ENCODE assay signal across 10 cellular contexts in genomic region chr5:67208403-67208802, GRCh38. TPM values are rescaled to one million over a fixed set of nuclear protein-coding genes. Genes with fewer than 3 reads are reported as not detected.
A peak's percentile ranks its signal among the peaks of the same experiment; 100 is the strongest.
DNase-seq lines count a peak whose midpoint lies in the region; ATAC-seq and TF ChIP-seq lines count a peak whose summit lies in the region.
"Had no signal": no experiment of that assay in that cellular context is flagged by ENCODE, and none has a peak within 500 bp of the region (broad histone marks: within the 10 kb centered on the region; RNA-seq: fewer than 3 reads in every experiment).

No MANE protein-coding gene starts in this region.

- no peaks in the 10 kb centered on the region for H3K36me3 ChIP-seq in BLaER1 treated with 17β-estradiol and CSF1 and Interleukin-3, amounts not matched to agents 10 nM and 100 nM
- H3K36me3 ChIP-seq in CD8-positive, alpha-beta T cell (ENCODE audit: insufficient read depth, low read length) = no peaks in the 10 kb centered on the region
- no peaks in the 10 kb centered on the region for H3K36me3 ChIP-seq in mesenchymal stem cell (ENCODE audit: control insufficient read depth in 1 of 2, insufficient read depth in 2 of 2, low read depth in 1 of 2, low read length in 2 of 2)
- H3K36me3 ChIP-seq: BE2C had no signal

- H3K27ac Mint-ChIP-seq in CD8-positive, alpha-beta T cell = peak overlapping the region; percentile 82
- H3K27ac Mint-ChIP-seq in activated B cell treated with CpG ODN at 0.5 μM for 24 hours = peak overlapping the region; percentile 96

- H3K14ac ChIP-seq in mesenchymal stem cell (ENCODE audit: low read length in 2 of 2) = no peak overlapping the region

- peak overlapping the region in 1 of 11 experiments; percentile 31; a peak in 1 of 22 replicates for H3K9ac ChIP-seq in BLaER1 treated with 17β-estradiol and CSF1 and Interleukin-3, amounts not matched to agents 10 nM and 100 nM
- H3K9ac ChIP-seq in mesenchymal stem cell (ENCODE audit: low read length) = no peak overlapping the region
- H3K9ac ChIP-seq: SK-N-SH had no signal

- CTCF ChIA-PET in CD8-positive, alpha-beta T cell (lab: Charles Lee) = interaction anchor here (0.5 to 16.4 kb wide), 23 partner anchors 10 to 1079 kb away, joined by 3 to 537 read pairs (median 4); no protein-coding TSS in a partner anchor
- CTCF ChIA-PET in activated B cell treated with CpG ODN at 0.5 μM for 24 hours (lab: Charles Lee) = interaction anchor here (0.6 to 10.7 kb wide), 15 partner anchors 8 to 1045 kb away, joined by 3 to 164 read pairs (median 5); partner anchors contain the start of gene CD180

- intact Hi-C loops in CD8-positive, alpha-beta T cell (cut with DNase I, micrococcal nuclease) = loop anchor here (2.0 to 5.0 kb wide), 4 partner anchors 42 to 1009 kb away; partner anchors contain the start of gene PIK3R1 (in 1 of the 2)
- intact Hi-C loops in activated B cell treated with CpG ODN at 0.5 μM for 24 hours (cut with micrococcal nuclease) = loop anchor here (2.0 to 10.0 kb wide), 4 partner anchors 366 to 1284 kb away; partner anchors contain the start of genes ERBIN and SREK1

- H3K4me3 ChIP-seq in BLaER1 treated with 17β-estradiol and CSF1 and Interleukin-3, amounts not matched to agents 10 nM and 100 nM = no peak overlapping the region
- H3K4me3 ChIP-seq in CD8-positive, alpha-beta T cell (ENCODE audit: low read depth, low read length) = no peak overlapping the region
- H3K4me3 ChIP-seq in mesenchymal stem cell (ENCODE audit: insufficient read depth in 1 of 2, low read depth in 1 of 2, low read length in 2 of 2) = no peak overlapping the region

- peak overlapping the region in 8 of 11 experiments; percentile 8 to 95 (median 81); a peak in 11 of 22 replicates for H3K4me2 ChIP-seq in BLaER1 treated with 17β-estradiol and CSF1 and Interleukin-3, amounts not matched to agents 10 nM and 100 nM
- no peak overlapping the region for H3K4me2 ChIP-seq in mesenchymal stem cell (ENCODE audit: low read length, poor library complexity, severe bottlenecking)
- H3K4me2 ChIP-seq: SK-N-SH had no signal

- no peak for TF ChIP-seq CTCF in CD8-positive, alpha-beta T cell (IDR thresholded peaks at IDR 0.05)
- TF ChIP-seq CTCF in activated B cell treated with CpG ODN at 0.5 μM for 24 hours (IDR thresholded peaks at IDR 0.05) (no peak), foreskin keratinocyte (conservative IDR thresholded peaks at IDR 0.05) (no peak)

- H2BK12ac ChIP-seq in mesenchymal stem cell (ENCODE audit: low read length in 2 of 2) = no peak overlapping the region

- H4K8ac ChIP-seq in mesenchymal stem cell (ENCODE audit: low read length) = peak overlapping the region; percentile 35

- no peaks in the 10 kb centered on the region for H3K9me3 Mint-ChIP-seq in CD8-positive, alpha-beta T cell
- no peaks in the 10 kb centered on the region for H3K9me3 Mint-ChIP-seq in activated B cell treated with CpG ODN at 0.5 μM for 24 hours

- peaks cover 60% of the 10 kb centered on the region for H3K4me1 Mint-ChIP-seq in CD8-positive, alpha-beta T cell (ENCODE audit: low read depth)
- H3K4me1 Mint-ChIP-seq in activated B cell treated with CpG ODN at 0.5 μM for 24 hours = peaks cover 72% of the 10 kb centered on the region

- H3K27me3 ChIP-seq in BLaER1 treated with 17β-estradiol and CSF1 and Interleukin-3, amounts not matched to agents 10 nM and 100 nM = no peaks in the 10 kb centered on the region
- no peaks in the 10 kb centered on the region for H3K27me3 ChIP-seq in CD8-positive, alpha-beta T cell (ENCODE audit: insufficient read depth, low read length)
- H3K27me3 ChIP-seq in mesenchymal stem cell (ENCODE audit: control insufficient read depth in 1 of 2, insufficient read depth in 1 of 2, low read length in 2 of 2) (no peaks in the 10 kb centered on the region), foreskin keratinocyte (no peaks in the 10 kb centered on the region)
- H3K27me3 ChIP-seq: BE2C had no signal

- H3K4me3 Mint-ChIP-seq in CD8-positive, alpha-beta T cell = no peak overlapping the region
- no peak overlapping the region for H3K4me3 Mint-ChIP-seq in activated B cell treated with CpG ODN at 0.5 μM for 24 hours

- H3K9me3 ChIP-seq in BLaER1 treated with 17β-estradiol and CSF1 and Interleukin-3, amounts not matched to agents 10 nM and 100 nM (replicated peaks in 1 of 11) = no peaks in the 10 kb centered on the region
- no peaks in the 10 kb centered on the region for H3K9me3 ChIP-seq in CD8-positive, alpha-beta T cell (ENCODE audit: low read length)
- no peaks in the 10 kb centered on the region for H3K9me3 ChIP-seq in mesenchymal stem cell (ENCODE audit: control insufficient read depth, low read length)
- H3K9me3 ChIP-seq: BE2C, SK-N-SH had no signal

- no peak overlapping the region for H2BK120ac ChIP-seq in mesenchymal stem cell (ENCODE audit: low read depth, low read length)

- H2AFZ ChIP-seq in mesenchymal stem cell (ENCODE audit: low read depth, low read length) = no peak overlapping the region

- WGBS in mesenchymal stem cell = 97% methylated on average over 3 of the region's 3 CpGs

- no peaks in the 10 kb centered on the region for H3K27me3 Mint-ChIP-seq in CD8-positive, alpha-beta T cell (ENCODE audit: low read depth)
- no peaks in the 10 kb centered on the region for H3K27me3 Mint-ChIP-seq in activated B cell treated with CpG ODN at 0.5 μM for 24 hours

- H2AK5ac ChIP-seq in mesenchymal stem cell (ENCODE audit: low read length, severe bottlenecking) = no peak overlapping the region

- peak overlapping the region; percentile 39 for H4K91ac ChIP-seq in mesenchymal stem cell (ENCODE audit: low read length)

- no peak overlapping the region for H2BK5ac ChIP-seq in mesenchymal stem cell (ENCODE audit: low read depth, low read length, poor library complexity, severe bottlenecking)

- POLR2A ChIA-PET in CD8-positive, alpha-beta T cell (lab: Charles Lee) = interaction anchor here (0.8 to 5.2 kb wide), 6 partner anchors 17 to 1008 kb away, joined by 3 to 42 read pairs (median 5); partner anchors contain the start of gene PIK3R1
- POLR2A ChIA-PET in activated B cell treated with CpG ODN at 0.5 μM for 24 hours (lab: Charles Lee) = interaction anchor here (1.4 to 16.1 kb wide), 5 partner anchors 8 to 50 kb away, joined by 3 to 228 read pairs (median 21); partner anchors contain the start of gene CD180

- peaks cover 46 to 62% (median 52%) of the 10 kb centered on the region in 10 experiments for H3K4me1 ChIP-seq in BLaER1 treated with 17β-estradiol and CSF1 and Interleukin-3, amounts not matched to agents 10 nM and 100 nM
- peaks cover 57% of the 10 kb centered on the region for H3K4me1 ChIP-seq in CD8-positive, alpha-beta T cell (ENCODE audit: insufficient read depth, low read length)
- H3K4me1 ChIP-seq in mesenchymal stem cell (ENCODE audit: control insufficient read depth, insufficient read depth, low read depth, low read length) (peaks cover 1% of the 10 kb centered on the region), foreskin keratinocyte (peaks cover 22% of the 10 kb centered on the region)

- H3K27ac ChIP-seq in BLaER1 treated with 17β-estradiol and CSF1 and Interleukin-3, amounts not matched to agents 10 nM and 100 nM = peak overlapping the region in 5 of 11 experiments; percentile 11 to 81 (median 19); a peak in 5 of 22 replicates
- no peak overlapping the region for H3K27ac ChIP-seq in CD8-positive, alpha-beta T cell (ENCODE audit: low read depth, low read length)
- H3K27ac ChIP-seq in mesenchymal stem cell (ENCODE audit: low read length, poor library complexity, severe bottlenecking) (no peak overlapping the region), foreskin keratinocyte (no peak overlapping the region)

- H4K20me1 ChIP-seq in BLaER1 treated with 17β-estradiol and CSF1 and Interleukin-3, amounts not matched to agents 10 nM and 100 nM = no peaks in the 10 kb centered on the region

- no peaks in the 10 kb centered on the region for H3K36me3 Mint-ChIP-seq in CD8-positive, alpha-beta T cell
- H3K36me3 Mint-ChIP-seq in activated B cell treated with CpG ODN at 0.5 μM for 24 hours (ENCODE audit: low read depth) = no peaks in the 10 kb centered on the region

- DNase-seq in CD8-positive, alpha-beta T cell = no peak
- DNase-seq in activated B cell treated with CpG ODN at 0.5 μM for 24 hours (no peak), mesenchymal stem cell (no peak), foreskin keratinocyte (no peak), AG20443 (ENCODE audit: low spot score) (no peak)
- DNase-seq in activated effector memory CD4-positive, alpha-beta T cell treated with anti-CD3 and anti-CD28 coated beads, Interleukin-2, amount 50 U/mL, for 16 hours = no peak

- ATAC-seq in CD8-positive, alpha-beta T cell = no peak
- no peak for ATAC-seq in activated B cell treated with CpG ODN at 0.5 μM for 24 hours (ENCODE audit: low read depth)
- ATAC-seq in foreskin keratinocyte = no peak

- no peaks in the 10 kb centered on the region for H3K79me1 ChIP-seq in mesenchymal stem cell (replicated peaks; ENCODE audit: low read length, poor library complexity, severe bottlenecking)

- H3K4ac ChIP-seq in mesenchymal stem cell (ENCODE audit: low read depth in 1 of 2, low read length in 2 of 2) = no peak overlapping the region

- H3K18ac ChIP-seq in mesenchymal stem cell (ENCODE audit: low read depth in 1 of 2, low read length in 2 of 2) = no peak overlapping the region

- no peak overlapping the region for H2BK15ac ChIP-seq in mesenchymal stem cell (ENCODE audit: low read depth, poor library complexity, severe bottlenecking)

- H3K23ac ChIP-seq in mesenchymal stem cell (ENCODE audit: low read length in 2 of 2) = no peak overlapping the region

RNA-seq across cellular contexts. Expression of gene CD180, which starts 11.8 kb away (rescaled TPM):
- under 1 TPM in 1 of 2 experiments, not detected in 1; 0.58 TPM for total RNA-seq in CD8-positive, alpha-beta T cell
- 32.6 and 35.7 TPM in 2 replicates for total RNA-seq in activated B cell treated with CpG ODN at 0.5 μM for 24 hours
- not detected for polyA plus RNA-seq in mesenchymal stem cell (2013, experiment 1 of 2)
- not detected for polyA plus RNA-seq in mesenchymal stem cell (2013, experiment 2 of 2)
- total RNA-seq in foreskin keratinocyte = not detected in 2 replicates
- not detected in 2 replicates for polyA plus RNA-seq in foreskin keratinocyte
- total RNA-seq: fibroblast of villous mesenchyme had no signal

Comparison
In these comparisons a context has a peak if more than half of its experiments do, and no peak if none do; other contexts are left out.
1. RNA of gene CD180, which starts 11.8 kb away (total RNA-seq): 32.6 to 35.7 TPM in activated B cell treated with CpG ODN at 0.5 μM for 24 hours; 0.58 TPM in CD8-positive, alpha-beta T cell and not detected in foreskin keratinocyte; every median in the first group is over 10 times any median in the second.